Comparison of ENCODE assay signal across 16 cellular contexts in genomic region chr2:180247658-180248057, GRCh38.
DNase-seq lines count a peak whose midpoint lies in the region; ATAC-seq and TF ChIP-seq lines count a peak whose summit lies in the region.
"Had no signal": no experiment of that assay in that cellular context is flagged by ENCODE, and none has a peak within 500 bp of the region (broad histone marks: within the 10 kb centered on the region; RNA-seq: fewer than 3 reads in every experiment).

No MANE protein-coding gene starts in this region.

- no peak overlapping the region for H3K4me3 ChIP-seq in right cardiac atrium (ENCODE audit: low read length)
- no peak overlapping the region for H3K4me3 ChIP-seq in gastroesophageal sphincter
- H3K4me3 ChIP-seq: BLaER1 had no signal

- no peak for TF ChIP-seq EP300 in gastroesophageal sphincter (IDR thresholded peaks at IDR 0.05)

- in situ Hi-C loops in SK-MEL-5 (cut with HindIII; ENCODE audit: low pct_unique_long_range_greater_than_20kb, low sequenced_read_pairs): no loop called here

- no peak overlapping the region for H3K27ac ChIP-seq in right cardiac atrium (ENCODE audit: low read length)
- H3K27ac ChIP-seq in gastroesophageal sphincter: no peak overlapping the region
- H3K27ac ChIP-seq: BLaER1 had no signal

- no peak for TF ChIP-seq CTCF in gastroesophageal sphincter (IDR thresholded peaks at IDR 0.05)

- H3K9me3 ChIP-seq in right cardiac atrium (ENCODE audit: control insufficient read depth, low read length) (no peaks in the 10 kb centered on the region), gastroesophageal sphincter (no peaks in the 10 kb centered on the region)
- H3K9me3 ChIP-seq: BLaER1 had no signal

- no peaks in the 10 kb centered on the region for H3K27me3 ChIP-seq in right cardiac atrium (ENCODE audit: control insufficient read depth, insufficient read depth)
- no peaks in the 10 kb centered on the region for H3K27me3 ChIP-seq in gastroesophageal sphincter
- H3K27me3 ChIP-seq: BLaER1 had no signal

- H3K4me1 ChIP-seq in right cardiac atrium (ENCODE audit: control insufficient read depth, insufficient read depth, low read length): no peaks in the 10 kb centered on the region
- no peaks in the 10 kb centered on the region for H3K4me1 ChIP-seq in gastroesophageal sphincter
- H3K4me1 ChIP-seq: BLaER1 had no signal

- DNase-seq in right cardiac atrium (no peak), cardiac septum (ENCODE audit: low spot score) (no peak), SK-MEL-5 (ENCODE audit: low read depth, low spot score) (peak; percentile 41)
- DNase-seq in stimulated activated naive CD4-positive, alpha-beta T cell (lab: John Stamatoyannopoulos, UW): no peak
- DNase-seq in activated naive CD4-positive, alpha-beta T cell treated with anti-CD3 and anti-CD28 coated beads, Interleukin-2, amount 50 U/mL, for 16 hours: no peak
- DNase-seq: ACHN; Calu3; CD4-positive, alpha-beta memory T cell; DMS79 treated with DMSO at 0.1 percent for 48 hours; GF-D8; GOT3; H7 had no signal

- intact Hi-C loops in right cardiac atrium (cut with DNase I) (no loop called here), cardiac septum (cut with DNase I) (no loop called here)

- WGBS in right cardiac atrium: 63% methylated on average over 2 of the region's 2 CpGs
- WGBS in gastroesophageal sphincter (ENCODE audit: low coverage in 1 of 2), 2 donors: 52 to 78% methylated on average over 2 of the region's 2 CpGs

- no peaks in the 10 kb centered on the region for H3K36me3 ChIP-seq in gastroesophageal sphincter
- H3K36me3 ChIP-seq: BLaER1 had no signal

- ATAC-seq in right cardiac atrium (peak; percentile 50 to 75), gastroesophageal sphincter (peak; percentile 25), GM18867 (IDR thresholded peaks at IDR 0.05; ENCODE audit: unreplicated experiment) (no peak)
- ATAC-seq: HepG2 had no signal

- TF ChIP-seq POLR2A in gastroesophageal sphincter (IDR thresholded peaks at IDR 0.05): no peak
